Comparison of ENCODE assay signal across 8 cellular contexts in the genomic region with DNA sequence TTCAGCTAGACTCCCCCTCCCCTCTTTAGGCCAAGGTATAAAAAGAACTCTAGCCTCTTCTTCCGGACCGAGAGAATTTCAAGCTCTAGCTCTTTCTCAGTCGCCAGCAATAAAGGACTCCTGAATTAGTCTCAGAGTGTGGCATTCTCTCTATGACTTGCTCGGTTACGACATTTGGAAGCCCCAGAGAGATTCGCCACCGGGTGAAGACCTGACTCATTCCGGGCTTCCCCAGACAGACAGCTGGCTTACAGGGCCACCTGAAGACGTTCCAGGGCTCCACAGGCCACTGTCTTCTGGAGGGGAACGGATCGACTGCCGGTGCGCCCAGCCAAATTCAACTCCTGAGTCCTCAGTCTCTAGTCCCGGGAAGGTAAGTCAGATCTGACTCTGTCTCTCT. TPM values are rescaled to one million over a fixed set of nuclear protein-coding genes. Genes with fewer than 3 reads are reported as not detected.
DNase-seq lines count a peak whose midpoint lies in the region; ATAC-seq, FAIRE-seq and TF ChIP-seq lines count a peak whose summit lies in the region.

A gene (plus strand): TSS at position 234 of the 400 bp plus-strand sequence. CDS start 15,510 bp downstream, outside the sequence.

- FAIRE-seq in GM12891 (lab: Jason Lieb, UNC): no peak

- TF ChIP-seq POLR2A in GM12891 (IDR thresholded peaks at IDR 0.05; ENCODE audit: low read depth, low read length): no peak

- DNase-seq in GM12891 (ENCODE audit: insufficient read length, low spot score) (peak; percentile 21), UCSD-AML1 (lab: John Stamatoyannopoulos, UW; ENCODE audit: unreplicated experiment) (no peak), globus pallidus (ENCODE audit: low spot score) (no peak)
- no peak for DNase-seq in activated CD4-positive, alpha-beta T cell treated with anti-CD3 and anti-CD28 coated beads for 1 hour

- peak; percentile 75 for ATAC-seq in GM19467 (IDR thresholded peaks at IDR 0.05; ENCODE audit: unreplicated experiment)
- ATAC-seq in HG03442 (IDR thresholded peaks at IDR 0.05; ENCODE audit: unreplicated experiment): peak; percentile 97
- peak; percentile 60 for ATAC-seq in esophagus mucosa
- ATAC-seq in HG03457 (IDR thresholded peaks at IDR 0.05; ENCODE audit: unreplicated experiment): no peak

TF ChIP-seq in GM12891, 5 proteins besides CTCF, POLR2A, EP300 and RAD21:
- TF ChIP-seq POLR2AphosphoS5 (IDR thresholded peaks at IDR 0.05; ENCODE audit: low read depth, low read length): no peak
- no peak for TF ChIP-seq POU2F2 (IDR thresholded peaks at IDR 0.05; ENCODE audit: low read depth, low read length)
- TF ChIP-seq PAX5 (IDR thresholded peaks at IDR 0.05; ENCODE audit: insufficient read depth, low read length, severe bottlenecking): no peak
- no peak for TF ChIP-seq SPI1 (IDR thresholded peaks at IDR 0.05; ENCODE audit: low read depth, low read length)
- TF ChIP-seq TAF1 (IDR thresholded peaks at IDR 0.05; ENCODE audit: low read depth, low read length): no peak

RNA-seq across cellular contexts. Expression of the gene that starts here (rescaled TPM):
- not detected for polyA plus RNA-seq in GM12891 (2012; ENCODE audit: low read depth, missing spikeins)
- total RNA-seq in esophagus mucosa: 35.1 TPM
